ENCODE assay signal across 8 cellular contexts in the genomic region with DNA sequence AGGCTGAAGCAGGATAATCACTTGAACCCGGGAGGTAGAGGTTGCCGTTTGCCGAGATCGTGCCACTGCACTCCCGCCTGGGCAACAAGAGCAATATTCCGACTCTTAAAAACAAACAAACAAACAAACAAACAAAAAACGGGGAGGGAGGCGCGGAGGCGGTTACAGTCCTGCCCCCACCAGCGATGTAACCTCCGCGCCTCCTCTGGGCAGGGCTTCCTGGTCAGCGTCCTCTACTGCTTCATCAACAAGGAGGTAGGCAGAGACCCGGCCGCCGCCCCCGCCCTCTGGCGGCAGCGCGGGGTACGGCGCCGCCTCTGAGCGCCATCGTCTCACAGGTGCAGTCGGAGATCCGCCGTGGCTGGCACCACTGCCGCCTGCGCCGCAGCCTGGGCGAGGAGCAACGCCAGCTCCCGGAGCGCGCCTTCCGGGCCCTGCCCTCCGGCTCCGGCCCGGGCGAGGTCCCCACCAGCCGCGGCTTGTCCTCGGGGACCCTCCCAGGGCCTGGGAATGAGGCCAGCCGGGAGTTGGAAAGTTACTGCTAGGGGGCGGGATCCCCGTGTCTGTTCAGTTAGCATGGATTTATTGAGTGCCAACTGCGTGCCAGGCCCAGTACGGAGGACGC. TPM values are rescaled to one million over a fixed set of nuclear protein-coding genes. Genes with fewer than 3 reads are reported as not detected.
A peak's percentile ranks its signal among the peaks of the same experiment; 100 is the strongest.
DNase-seq lines count a peak whose midpoint lies in the region; ATAC-seq and TF ChIP-seq lines count a peak whose summit lies in the region.

No MANE protein-coding gene starts in this region.

- H3K27me3 ChIP-seq in neural cell (ENCODE audit: insufficient read depth, low read depth, low read length): peaks cover 25% of the 10 kb centered on the region

- no peaks in the 10 kb centered on the region for H3K9me2 ChIP-seq in neural cell (ENCODE audit: insufficient read depth, low read length)

- peak; percentile 93 for DNase-seq in Caki2 (ENCODE audit: low read depth)
- DNase-seq in LoVo (ENCODE audit: low spot score): peak; percentile 90
- peak; percentile 84 for DNase-seq in RPMI8226
- DNase-seq in activated gamma-delta T cell (lab: John Stamatoyannopoulos, UW): peak; percentile 78
- DNase-seq in fibroblast of the conjunctiva (ENCODE audit: low read depth): peak; percentile 49
- DNase-seq in stimulated activated naive CD8-positive, alpha-beta T cell treated with anti-CD3 and anti-CD28 coated beads, Interleukin-15, amount 100 ng/mL, for 72 hours: peak; percentile 88 to 91

- in situ Hi-C loops in Caki2 (cut with HindIII; ENCODE audit: low pct_unique_long_range_greater_than_20kb, low sequenced_read_pairs): no loop called here

- H3K27ac Mint-ChIP-seq in stimulated activated naive CD8-positive, alpha-beta T cell treated with anti-CD3 and anti-CD28 coated beads, Interleukin-15, amount 100 ng/mL, for 72 hours: peak overlapping the region in 1 of 2 donors; percentile 76

- no peak overlapping the region for H3K27ac ChIP-seq in neural cell (ENCODE audit: low read length)

- H3K9me3 ChIP-seq in neural cell (ENCODE audit: low read length): no peaks in the 10 kb centered on the region

- peak; percentile 86 for TF ChIP-seq CTCF in neural cell (IDR thresholded peaks at IDR 0.05; ENCODE audit: poor library complexity, severe bottlenecking)

- H3K36me3 ChIP-seq in neural cell (ENCODE audit: insufficient read depth, low read length): no peaks in the 10 kb centered on the region

- no peak overlapping the region for H3K4me2 ChIP-seq in neural cell (ENCODE audit: low read length)

- peak; percentile 69 for ATAC-seq in GM21528 (IDR thresholded peaks at IDR 0.05; ENCODE audit: low FRiP score, unreplicated experiment)
- ATAC-seq in stimulated activated naive CD8-positive, alpha-beta T cell treated with anti-CD3 and anti-CD28 coated beads, Interleukin-15, amount 100 ng/mL, for 72 hours: peak; percentile 89

- TF ChIP-seq RAD21 in neural cell (conservative IDR thresholded peaks at IDR 0.05): peak; percentile 70

- H3K4me1 Mint-ChIP-seq in stimulated activated naive CD8-positive, alpha-beta T cell treated with anti-CD3 and anti-CD28 coated beads, Interleukin-15, amount 100 ng/mL, for 72 hours: peaks cover 32% of the 10 kb centered on the region

- H3K4me3 ChIP-seq in neural cell (ENCODE audit: low read length): peak overlapping the region; percentile 34

- peak overlapping the region; percentile 72 to 86 for H3K4me3 Mint-ChIP-seq in stimulated activated naive CD8-positive, alpha-beta T cell treated with anti-CD3 and anti-CD28 coated beads, Interleukin-15, amount 100 ng/mL, for 72 hours

- no peaks in the 10 kb centered on the region for H3K27me3 Mint-ChIP-seq in stimulated activated naive CD8-positive, alpha-beta T cell treated with anti-CD3 and anti-CD28 coated beads, Interleukin-15, amount 100 ng/mL, for 72 hours

- no peaks in the 10 kb centered on the region for H4K20me1 ChIP-seq in neural cell (ENCODE audit: insufficient read depth)

- TF ChIP-seq EP300 in neural cell (conservative IDR thresholded peaks at IDR 0.05; ENCODE audit: poor library complexity, severe bottlenecking): no peak

- no peaks in the 10 kb centered on the region for H3F3A ChIP-seq in neural cell (ENCODE audit: insufficient read depth, low read length, poor library complexity, severe bottlenecking)

- H3K9me3 Mint-ChIP-seq in stimulated activated naive CD8-positive, alpha-beta T cell treated with anti-CD3 and anti-CD28 coated beads, Interleukin-15, amount 100 ng/mL, for 72 hours: no peaks in the 10 kb centered on the region

- no peak overlapping the region for H3K9ac ChIP-seq in neural cell (ENCODE audit: low read length)

- no peaks in the 10 kb centered on the region for H3K79me2 ChIP-seq in neural cell (replicated peaks; ENCODE audit: insufficient read depth, low read length)

- no peak overlapping the region for H2AFZ ChIP-seq in neural cell (ENCODE audit: low read depth, low read length)

TF ChIP-seq in neural cell, 6 proteins besides CTCF, POLR2A, EP300 and RAD21:
- TF ChIP-seq SMC3 (conservative IDR thresholded peaks at IDR 0.05; ENCODE audit: poor library complexity) (peak; percentile 83), EZH2 (IDR thresholded peaks at IDR 0.05; ENCODE audit: borderline replicate concordance, insufficient read depth, low read length, poor library complexity, severe bottlenecking) (no peak), REST (IDR thresholded peaks at IDR 0.05; ENCODE audit: borderline replicate concordance) (no peak), POLR2AphosphoS5 (IDR thresholded peaks at IDR 0.05) (no peak), MXI1 (conservative IDR thresholded peaks at IDR 0.05; ENCODE audit: poor library complexity, severe bottlenecking) (no peak), TAF1 (IDR thresholded peaks at IDR 0.05; ENCODE audit: low read depth) (no peak)

RNA-seq across cellular contexts. Expression of gene SNRPD2, which starts 10.2 kb away (rescaled TPM):
- total RNA-seq in Caki2 (2014; rRNA removed; shearing (Covaris generic); ENCODE audit: low replicate concordance): 578 and 718 TPM in 2 replicates
- 333 and 372 TPM in 2 replicates for polyA plus RNA-seq in neural cell
- polyA minus RNA-seq in neural cell: 75.5 and 79.5 TPM in 2 replicates

RNA-seq across cellular contexts. Expression of gene QPCTL, which starts 11.0 kb away (rescaled TPM):
- 31.2 and 35.6 TPM in 2 replicates for total RNA-seq in Caki2 (2014; rRNA removed; shearing (Covaris generic); ENCODE audit: low replicate concordance)
- polyA plus RNA-seq in neural cell: 6.8 and 8.4 TPM in 2 replicates
- 3.5 and 5.4 TPM in 2 replicates for polyA minus RNA-seq in neural cell

RNA-seq across cellular contexts. Expression of gene GIPR, which starts 13.5 kb away (rescaled TPM):
- total RNA-seq in Caki2 (2014; rRNA removed; shearing (Covaris generic); ENCODE audit: low replicate concordance): 0.44 TPM in 1 of 2 replicates, not detected in the other
- 6.4 and 13.1 TPM in 2 replicates for polyA plus RNA-seq in neural cell
- polyA minus RNA-seq in neural cell: 6.0 and 8.5 TPM in 2 replicates

RNA-seq across cellular contexts. Expression of gene EML2, which starts 42.3 kb away (rescaled TPM):
- 36.2 and 59.8 TPM in 2 replicates for total RNA-seq in Caki2 (2014; rRNA removed; shearing (Covaris generic); ENCODE audit: low replicate concordance)
- polyA plus RNA-seq in neural cell: 18.9 and 19.2 TPM in 2 replicates
- 11.7 and 14.1 TPM in 2 replicates for polyA minus RNA-seq in neural cell

RNA-seq across cellular contexts. Expression of gene FBXO46, which starts 49.2 kb away (rescaled TPM):
- 21.0 and 22.0 TPM in 2 replicates for total RNA-seq in Caki2 (2014; rRNA removed; shearing (Covaris generic); ENCODE audit: low replicate concordance)
- 12.5 and 13.2 TPM in 2 replicates for polyA plus RNA-seq in neural cell
- polyA minus RNA-seq in neural cell: 10.0 and 11.3 TPM in 2 replicates
